ENCODE assay signal across 2 cellular contexts in genomic region chr7:22351878-22352277, GRCh38.
TF ChIP-seq lines count a peak whose summit lies in the region.

No MANE protein-coding gene starts in this region.

TF ChIP-seq in K562, 482 proteins besides CTCF, POLR2A, EP300 and RAD21:
- no peak for TF ChIP-seq ZNF407 (IDR thresholded peaks at IDR 0.05; ENCODE audit: low read depth)
- TF ChIP-seq ZFPM2 (CRISPR knock-in tag; IDR thresholded peaks at IDR 0.05), result no peak
- TF ChIP-seq USF2 (CRISPR knock-in tag; IDR thresholded peaks at IDR 0.05), result no peak
- TF ChIP-seq STAG1 (CRISPR knock-in tag; IDR thresholded peaks at IDR 0.05; ENCODE audit: borderline replicate concordance), result no peak
- no peak for TF ChIP-seq RAD51 (IDR thresholded peaks at IDR 0.05; ENCODE audit: borderline replicate concordance, low read depth)
- TF ChIP-seq FOXO4 (CRISPR knock-in tag; IDR thresholded peaks at IDR 0.05), result no peak
- no peak for TF ChIP-seq SMARCB1 (IDR thresholded peaks at IDR 0.05; ENCODE audit: insufficient read length, low read depth)
- no peak for TF ChIP-seq MED1 (CRISPR knock-in tag; IDR thresholded peaks at IDR 0.05; ENCODE audit: borderline replicate concordance)
TF ChIP-seq in K562: peak in this region for 0.

TF ChIP-seq in WTC11, 78 proteins besides CTCF, POLR2A, EP300 and RAD21 (continued from another document):
- TF ChIP-seq USF1 (CRISPR knock-in tag; IDR thresholded peaks at IDR 0.05), result no peak
- no peak for TF ChIP-seq GTF2I (CRISPR knock-in tag; conservative IDR thresholded peaks at IDR 0.05)
- no peak for TF ChIP-seq GRHL2 (CRISPR knock-in tag; IDR thresholded peaks at IDR 0.05; ENCODE audit: insufficient replicate concordance, severe bottlenecking)
- no peak for TF ChIP-seq NFYB (CRISPR knock-in tag; conservative IDR thresholded peaks at IDR 0.05; ENCODE audit: low read depth)
- TF ChIP-seq TEAD1 (CRISPR knock-in tag; IDR thresholded peaks at IDR 0.05), result no peak
- no peak for TF ChIP-seq ESRRA (CRISPR knock-in tag; IDR thresholded peaks at IDR 0.05; ENCODE audit: borderline replicate concordance)
- no peak for TF ChIP-seq TP53 (CRISPR knock-in tag; IDR thresholded peaks at IDR 0.05)
- no peak for TF ChIP-seq USF2 (CRISPR knock-in tag; IDR thresholded peaks at IDR 0.05)
- TF ChIP-seq ZNF512 (CRISPR knock-in tag; IDR thresholded peaks at IDR 0.05; ENCODE audit: borderline replicate concordance), result no peak
- no peak for TF ChIP-seq ZNF425 (CRISPR knock-in tag; conservative IDR thresholded peaks at IDR 0.05)
- no peak for TF ChIP-seq CDX4 (CRISPR knock-in tag; IDR thresholded peaks at IDR 0.05; ENCODE audit: borderline replicate concordance)
